ENCODE assay signal across 35 cellular contexts in genomic region chr13:69654392-69654791, GRCh38.
A peak's percentile ranks its signal among the peaks of the same experiment; 100 is the strongest.
DNase-seq lines count a peak whose midpoint lies in the region; ATAC-seq, FAIRE-seq and TF ChIP-seq lines count a peak whose summit lies in the region.
"Had no signal": no experiment of that assay in that cellular context is flagged by ENCODE, and none has a peak within 500 bp of the region (broad histone marks: within the 10 kb centered on the region; RNA-seq: fewer than 3 reads in every experiment).

No MANE protein-coding gene starts in this region.

- no TSS peak for BruUV-seq in HepG2 (replicated peaks; lab: Mats Ljungman, UMichigan)

- no peaks in the 10 kb centered on the region for H4K20me1 ChIP-seq in HepG2 (ENCODE audit: insufficient read depth, low read length)
- H4K20me1 ChIP-seq: BLaER1; BLaER1 treated with 17β-estradiol and CSF1 and Interleukin-3, amounts not matched to agents 10 nM and 100 nM had no signal

- no peak for FAIRE-seq in HepG2 (lab: Jason Lieb, UNC)
- FAIRE-seq: A204.1, A549, D721Med had no signal

- POLR2A ChIA-PET in HepG2 (lab: Yijun Ruan, JAX) = no interaction called here

- TF ChIP-seq POLR2A in right lobe of liver (IDR thresholded peaks at IDR 0.05) (no peak), HepG2 (IDR thresholded peaks at IDR 0.05; ENCODE audit: insufficient read depth in 1 of 2, low read depth in 2 of 2, low read length in 2 of 2) (no peak), adrenal gland (IDR thresholded peaks at IDR 0.05) (no peak)

- peak; percentile 43 to 82 (median 63) for ATAC-seq in right lobe of liver
- no peak for ATAC-seq in HepG2
- ATAC-seq in left lobe of liver = peak; percentile 43
- no peak for ATAC-seq in omental fat pad (ENCODE audit: low FRiP score)
- ATAC-seq: A549; CD8-positive, alpha-beta T cell had no signal

- TF ChIP-seq RAD21 in HepG2 (CRISPR knock-in tag; IDR thresholded peaks at IDR 0.05) = no peak

- no peak for TF ChIP-seq CTCF in right lobe of liver (IDR thresholded peaks at IDR 0.05)
- TF ChIP-seq CTCF in HepG2 (CRISPR knock-in tag; IDR thresholded peaks at IDR 0.05) = no peak
- TF ChIP-seq CTCF in omental fat pad (IDR thresholded peaks at IDR 0.05) = no peak
- no peak for TF ChIP-seq CTCF in adrenal gland (IDR thresholded peaks at IDR 0.05)

- H3K9me3 ChIP-seq in right lobe of liver (no peaks in the 10 kb centered on the region), HepG2 (ENCODE audit: low read length) (peaks cover 15% of the 10 kb centered on the region), adrenal gland (replicated peaks in 1 of 3) (no peaks in the 10 kb centered on the region)
- H3K9me3 ChIP-seq: A549, BE2C, Caco-2 had no signal

- no peaks in the 10 kb centered on the region for H3K36me3 ChIP-seq in right lobe of liver
- H3K36me3 ChIP-seq in HepG2 (replicated peaks in 1 of 2; ENCODE audit: control insufficient read depth in 1 of 2, insufficient read depth in 2 of 2, low read length in 2 of 2) = no peaks in the 10 kb centered on the region
- no peaks in the 10 kb centered on the region for H3K36me3 ChIP-seq in adrenal gland (replicated peaks in 1 of 2)
- H3K36me3 ChIP-seq: BE2C; BLaER1; BLaER1 treated with 17β-estradiol and CSF1 and Interleukin-3, amounts not matched to agents 10 nM and 100 nM had no signal

- H3K79me2 ChIP-seq in HepG2 (ENCODE audit: insufficient read depth, low read length) = no peaks in the 10 kb centered on the region

- in situ Hi-C loops in HepG2 (cut with HindIII; ENCODE audit: extremely low pct_ligation_motif_present, low pct_unique_long_range_greater_than_20kb) = no loop called here

- H3K27ac ChIP-seq in right lobe of liver = no peak overlapping the region
- no peak overlapping the region for H3K27ac ChIP-seq in HepG2 (ENCODE audit: extremely low read length, insufficient read depth, low read length)
- H3K27ac ChIP-seq in adrenal gland = no peak overlapping the region
- H3K27ac ChIP-seq: 22Rv1; A549; BLaER1; BLaER1 treated with 17β-estradiol and CSF1 and Interleukin-3, amounts not matched to agents 10 nM and 100 nM; C4-2B had no signal

- intact Hi-C loops in right lobe of liver (cut with DNase I) = no loop called here
- intact Hi-C loops in HepG2 (cut with micrococcal nuclease; ENCODE audit: unreplicated experiment) = no loop called here
- intact Hi-C loops in adrenal gland (cut with DNase I) = no loop called here

- H3K27me3 ChIP-seq in right lobe of liver (no peaks in the 10 kb centered on the region), HepG2 (ENCODE audit: control insufficient read depth in 1 of 2, insufficient read depth in 2 of 2, low read length in 2 of 2) (no peaks in the 10 kb centered on the region), adrenal gland (no peaks in the 10 kb centered on the region)
- H3K27me3 ChIP-seq: BE2C; BLaER1; BLaER1 treated with 17β-estradiol and CSF1 and Interleukin-3, amounts not matched to agents 10 nM and 100 nM had no signal

- DNase-seq in right lobe of liver (no peak), HepG2 (ENCODE audit: low spot score) (no peak), H4 (ENCODE audit: low spot score) (peak; percentile 8), RKO (ENCODE audit: low spot score) (peak; percentile 4), left lobe of liver (ENCODE audit: low spot score) (no peak), omental fat pad (ENCODE audit: low spot score) (no peak), adrenal gland (no peak)
- DNase-seq in activated naive CD4-positive, alpha-beta T cell treated with anti-CD3 and anti-CD28 coated beads, Interleukin-2, amount 50 U/mL, for 16 hours = no peak
- DNase-seq: 8988T; ACHN; AML-193; BE2C; C1 segment of cervical spinal cord; Caco-2; Calu3; CD4-positive, alpha-beta memory T cell; CD4-positive, alpha-beta T cell; CD4-positive, CD25-positive, alpha-beta regulatory T cell; CD8-positive, alpha-beta memory T cell; CD8-positive, alpha-beta T cell; COR-L47; DMS 273 treated with DMSO at 0.1 percent for 48 hours; DMS153; DMS53; DMS79; DMS79 treated with DMSO at 0.1 percent for 48 hours; DND-41; EL had no signal

- CTCF ChIA-PET in HepG2 (lab: Yijun Ruan, JAX; ENCODE audit: low intra/inter-chr PET ratio, low total read pairs) = no interaction called here

- peaks cover 0 to 5% (median 0%) of the 10 kb centered on the region in 4 donors for H3K4me1 ChIP-seq in right lobe of liver
- no peaks in the 10 kb centered on the region for H3K4me1 ChIP-seq in HepG2 (ENCODE audit: insufficient read depth, low read length)
- H3K4me1 ChIP-seq in adrenal gland (replicated peaks in 1 of 2) = no peaks in the 10 kb centered on the region
- H3K4me1 ChIP-seq: A549; BE2C; BLaER1; BLaER1 treated with 17β-estradiol and CSF1 and Interleukin-3, amounts not matched to agents 10 nM and 100 nM; Caco-2 had no signal

- peak overlapping the region in 1 of 3 donors; percentile 15 for H3K4me3 ChIP-seq in right lobe of liver
- H3K4me3 ChIP-seq in HepG2 (replicated peaks in 1 of 3; ENCODE audit: insufficient read depth in 1 of 3, low read depth in 2 of 3, low read length in 3 of 3) = no peak overlapping the region
- no peak overlapping the region for H3K4me3 ChIP-seq in adrenal gland
- H3K4me3 ChIP-seq: A549; BLaER1; BLaER1 treated with 17β-estradiol and CSF1 and Interleukin-3, amounts not matched to agents 10 nM and 100 nM had no signal

- H2AFZ ChIP-seq in HepG2 (ENCODE audit: low read length) = no peak overlapping the region

- H3K9ac ChIP-seq in HepG2 (ENCODE audit: insufficient read depth, low read depth, low read length) = no peak overlapping the region
- H3K9ac ChIP-seq: BLaER1; BLaER1 treated with 17β-estradiol and CSF1 and Interleukin-3, amounts not matched to agents 10 nM and 100 nM had no signal

- H3K4me2 ChIP-seq in HepG2 (ENCODE audit: low read depth, low read length) = no peak overlapping the region
- H3K4me2 ChIP-seq: A549; BLaER1; BLaER1 treated with 17β-estradiol and CSF1 and Interleukin-3, amounts not matched to agents 10 nM and 100 nM had no signal

- WGBS in right lobe of liver (ENCODE audit: insufficient coverage, low coverage, low lambda C conversion rate, missing lambda C conversion rate) = 25% methylated on average over 5 of the region's 5 CpGs
- WGBS in HepG2 (ENCODE audit: low lambda C conversion rate) = 14% methylated on average over 5 of the region's 5 CpGs
- 84 to 91% (median 89%) methylated on average over 5 of the region's 5 CpGs for WGBS in adrenal gland, 4 donors

- TF ChIP-seq EP300 in HepG2 (IDR thresholded peaks at IDR 0.05; ENCODE audit: low read depth in 2 of 2, low read length in 2 of 2) (no peak), HepG2 (CRISPR knock-in tag; IDR thresholded peaks at IDR 0.05; ENCODE audit: borderline replicate concordance) (no peak)

TF ChIP-seq in HepG2, 621 proteins besides CTCF, POLR2A, EP300 and RAD21 (continues in another document):
- TF ChIP-seq NFIB (CRISPR knock-in tag; IDR thresholded peaks at IDR 0.05; ENCODE audit: borderline replicate concordance) = no peak
- TF ChIP-seq HCFC1 (IDR thresholded peaks at IDR 0.05; ENCODE audit: low read depth, low read length) = no peak
- no peak for TF ChIP-seq ZNF414 (CRISPR knock-in tag; IDR thresholded peaks at IDR 0.05)
- TF ChIP-seq ATF7 (IDR thresholded peaks at IDR 0.05) = no peak
- TF ChIP-seq ATF7 (CRISPR knock-in tag; IDR thresholded peaks at IDR 0.05) = no peak
- no peak for TF ChIP-seq ZSCAN25 (CRISPR knock-in tag; IDR thresholded peaks at IDR 0.05)
- no peak for TF ChIP-seq ZNF687 (CRISPR knock-in tag; IDR thresholded peaks at IDR 0.05)

Comparison
In these comparisons a context has a peak if more than half of its experiments do, and no peak if none do; other contexts are left out.
1. ATAC-seq: peak in right lobe of liver (4 of 4) and left lobe of liver (single experiment); none in HepG2 (single experiment) and omental fat pad (single experiment).
2. DNase-seq: peak in H4 (single experiment) and RKO (single experiment); none in right lobe of liver (0 of 3), HepG2 (single experiment), left lobe of liver (single experiment), omental fat pad (single experiment), activated naive CD4-positive, alpha-beta T cell treated with anti-CD3 and anti-CD28 coated beads, Interleukin-2, amount 50 U/mL, for 16 hours (single experiment) and adrenal gland (0 of 7).